ENCODE assay signal across 25 cellular contexts in genomic region chr2:34656632-34657031, GRCh38.
A peak's percentile ranks its signal among the peaks of the same experiment; 100 is the strongest.
DNase-seq lines count a peak whose midpoint lies in the region; ATAC-seq and FAIRE-seq lines count a peak whose summit lies in the region.
"Had no signal": no experiment of that assay in that cellular context is flagged by ENCODE, and none has a peak within 500 bp of the region (broad histone marks: within the 10 kb centered on the region; RNA-seq: fewer than 3 reads in every experiment).

No MANE protein-coding gene starts in this region.

- no peak for DNase-seq in activated CD4-positive, alpha-beta T cell treated with anti-CD3 and anti-CD28 coated beads for 48 hours
- DNase-seq in HCEC 1CT (no peak), G401 (ENCODE audit: low spot score) (no peak), RCC 7860 (ENCODE audit: low spot score) (no peak)
- DNase-seq: activated CD4-positive, alpha-beta T cell treated with anti-CD3 and anti-CD28 coated beads, Interleukin-2, amount 10 ng/mL, durations not matched to agents 7 days and 5 days; activated CD8-positive, alpha-beta memory T cell treated with anti-CD3 and anti-CD28 coated beads, Interleukin-2, amount 50 U/mL, for 4 hours; activated effector memory CD4-positive, alpha-beta T cell treated with anti-CD3 and anti-CD28 coated beads, Interleukin-2, amount 50 U/mL, for 16 hours; adrenal gland; DMS 273 treated with DMSO at 0.1 percent for 48 hours; left ventricle myocardium superior; mucosa of descending colon; NCI-H1930; NCI-H446; NK-92 treated with Interleukin-12 subunit alpha and Interleukin-12 subunit beta, amount 100 ng/mL, for 24 hours; right cardiac atrium; SW 1271; thyroid gland had no signal

- peak; percentile 92 for ATAC-seq in GM18511 (IDR thresholded peaks at IDR 0.05; ENCODE audit: unreplicated experiment)
- ATAC-seq in GM19397 (IDR thresholded peaks at IDR 0.05; ENCODE audit: unreplicated experiment) = peak; percentile 98
- peak; percentile 77 for ATAC-seq in HG02938 (IDR thresholded peaks at IDR 0.05; ENCODE audit: unreplicated experiment)
- peak; percentile 68 for ATAC-seq in HG03565 (IDR thresholded peaks at IDR 0.05; ENCODE audit: unreplicated experiment)
- ATAC-seq: K562; left ventricle myocardium superior; mucosa of descending colon; right cardiac atrium; stimulated activated memory B cell treated with anti-CD40 and anti-IgM and Interleukin-4, amounts not matched to agents 10 μg/mL and 1 μg/mL and 100 μg/mL, for 72 hours had no signal

- no peak for FAIRE-seq in RCC 7860 (lab: Jason Lieb, UNC)
- FAIRE-seq: H54, K562, TTC549 had no signal

- in situ Hi-C loops in G401 (cut with HindIII; ENCODE audit: low sequenced_read_pairs) = no loop called here
